8 cellular contexts compared by ENCODE assay signal in the genomic region with DNA sequence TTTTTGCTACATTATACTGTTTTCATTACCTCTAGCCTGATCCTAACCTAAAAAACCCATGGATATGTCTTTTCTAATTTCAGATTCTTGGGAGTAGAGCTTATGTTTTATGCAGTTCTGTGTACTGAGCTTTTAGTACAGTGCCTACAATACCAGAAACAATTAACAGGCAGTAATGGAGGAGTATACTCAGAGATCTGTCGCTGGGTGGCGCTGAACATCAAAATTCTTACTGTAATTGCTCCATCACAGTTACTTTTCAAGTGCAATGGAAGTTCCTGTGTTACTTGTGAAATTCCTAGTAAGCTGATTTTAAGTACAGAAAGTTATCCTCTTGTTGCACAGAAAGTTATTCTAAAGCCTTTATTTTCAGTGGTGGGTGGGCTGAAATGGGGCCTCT.
DNase-seq lines count a peak whose midpoint lies in the region; ATAC-seq and TF ChIP-seq lines count a peak whose summit lies in the region.

No MANE protein-coding gene starts in this region.

- H3K4me3 Mint-ChIP-seq in CD14-positive monocyte, result no peak overlapping the region
- no peak overlapping the region for H3K4me3 Mint-ChIP-seq in activated T-cell treated with anti-CD3 and anti-CD28 coated beads, Interleukin-2, amount 50 U/mL, for 72 hours

- DNase-seq in CD14-positive monocyte (ENCODE audit: low spot score), result no peak
- peak; percentile 42 for DNase-seq in NCI-H2107 treated with DMSO at 0.1 percent for 48 hours (lab: John Stamatoyannopoulos, UW; ENCODE audit: unreplicated experiment)
- peak; percentile 7 to 21 for DNase-seq in activated T-cell treated with anti-CD3 and anti-CD28 coated beads, Interleukin-2, amount 50 U/mL, for 72 hours
- DNase-seq in left ventricle myocardium superior, result peak; percentile 67
- peak; percentile 63 for DNase-seq in putamen (ENCODE audit: low spot score)

- H3K36me3 Mint-ChIP-seq in CD14-positive monocyte, result peaks cover 19 to 32% of the 10 kb centered on the region in 2 donors
- H3K36me3 Mint-ChIP-seq in activated T-cell treated with anti-CD3 and anti-CD28 coated beads, Interleukin-2, amount 50 U/mL, for 72 hours (ENCODE audit: insufficient read depth in 2 of 2), result peaks cover 9 to 13% of the 10 kb centered on the region in 2 donors

- no peak overlapping the region for H3K27ac Mint-ChIP-seq in CD14-positive monocyte
- H3K27ac Mint-ChIP-seq in activated T-cell treated with anti-CD3 and anti-CD28 coated beads, Interleukin-2, amount 50 U/mL, for 72 hours, result no peak overlapping the region

- ATAC-seq in GM21381 (IDR thresholded peaks at IDR 0.05; ENCODE audit: unreplicated experiment) (peak; percentile 47), left ventricle myocardium superior (peak; percentile 85), GM18858 (IDR thresholded peaks at IDR 0.05; ENCODE audit: unreplicated experiment) (no peak), HG03521 (IDR thresholded peaks at IDR 0.05; ENCODE audit: unreplicated experiment) (no peak)
- no peak for ATAC-seq in activated T-cell treated with anti-CD3 and anti-CD28 coated beads, Interleukin-2, amount 50 U/mL, for 72 hours (replicated peaks in 1 of 2)

- intact Hi-C loops in CD14-positive monocyte (cut with micrococcal nuclease), result no loop called here
- intact Hi-C loops in left ventricle myocardium superior (cut with micrococcal nuclease), result no loop called here

- H3K27me3 Mint-ChIP-seq in CD14-positive monocyte (ENCODE audit: low read depth in 3 of 3), result no peaks in the 10 kb centered on the region
- no peaks in the 10 kb centered on the region for H3K27me3 Mint-ChIP-seq in activated T-cell treated with anti-CD3 and anti-CD28 coated beads, Interleukin-2, amount 50 U/mL, for 72 hours (ENCODE audit: low read depth)

- TF ChIP-seq CTCF in CD14-positive monocyte (IDR thresholded peaks at IDR 0.05), result peak; percentile 72

- H3K4me1 Mint-ChIP-seq in CD14-positive monocyte, result peaks cover 12% of the 10 kb centered on the region
- H3K4me1 Mint-ChIP-seq in activated T-cell treated with anti-CD3 and anti-CD28 coated beads, Interleukin-2, amount 50 U/mL, for 72 hours (ENCODE audit: low read depth), result peaks cover 4% of the 10 kb centered on the region

- H3K9me3 Mint-ChIP-seq in CD14-positive monocyte, result peaks cover 0 to 4% (median 0%) of the 10 kb centered on the region in 7 donors
- H3K9me3 Mint-ChIP-seq in activated T-cell treated with anti-CD3 and anti-CD28 coated beads, Interleukin-2, amount 50 U/mL, for 72 hours, result peaks cover 4 to 8% of the 10 kb centered on the region in 2 donors

Comparison
In these comparisons a context has a peak if more than half of its experiments do, and no peak if none do; other contexts are left out.
1. ATAC-seq: peak in GM21381 (single experiment) and left ventricle myocardium superior (single experiment); none in activated T-cell treated with anti-CD3 and anti-CD28 coated beads, Interleukin-2, amount 50 U/mL, for 72 hours (0 of 2), GM18858 (single experiment) and HG03521 (single experiment).